Comparison of ENCODE assay signal across 27 cellular contexts in the genomic region with DNA sequence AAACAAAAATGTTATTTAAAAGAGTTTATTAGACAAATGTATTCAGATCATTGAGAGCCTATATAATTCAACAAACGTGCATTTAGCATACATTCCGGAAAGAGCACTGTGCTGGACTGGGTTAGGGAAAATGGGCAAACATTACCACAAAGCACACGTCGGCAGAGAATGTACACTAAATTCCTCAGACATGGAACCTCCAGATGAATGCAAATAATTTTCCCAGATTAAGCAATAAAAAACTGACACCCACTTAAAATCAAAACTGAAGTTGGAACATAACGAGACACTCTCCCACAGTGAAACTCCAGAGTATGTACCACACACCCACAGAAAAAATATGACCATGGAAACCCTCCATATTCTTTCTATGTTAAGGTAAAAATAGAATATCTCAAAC. TPM values are rescaled to one million over a fixed set of nuclear protein-coding genes. Genes with fewer than 3 reads are reported as not detected.
DNase-seq lines count a peak whose midpoint lies in the region; ATAC-seq, FAIRE-seq and TF ChIP-seq lines count a peak whose summit lies in the region.
"Had no signal": no experiment of that assay in that cellular context is flagged by ENCODE, and none has a peak within 500 bp of the region (broad histone marks: within the 10 kb centered on the region; RNA-seq: fewer than 3 reads in every experiment).

No MANE protein-coding gene starts in this region.

- H3K4me3 ChIP-seq in breast epithelium (no peak overlapping the region), bronchial epithelial cell (ENCODE audit: low read depth, low read length) (no peak overlapping the region), upper lobe of left lung (peak overlapping the region in 1 of 4 donors; percentile 11)
- H3K4me3 ChIP-seq: esophagus muscularis mucosa, heart right ventricle, psoas muscle, smooth muscle cell, suprapubic skin had no signal

- DNase-seq in MCF 10A (ENCODE audit: unreplicated experiment) (peak; percentile 43), breast epithelium (ENCODE audit: low spot score in 2 of 2) (no peak), bronchial epithelial cell (ENCODE audit: low read depth) (peak; percentile 11), mesothelial cell of epicardium (ENCODE audit: low spot score in 2 of 2, unreplicated experiment in 2 of 2) (no peak), upper lobe of left lung (no peak), NCI-H526 treated with DMSO at 0.1 percent for 48 hours (lab: John Stamatoyannopoulos, UW) (no peak), DMS 273 treated with DMSO at 0.1 percent for 48 hours (lab: John Stamatoyannopoulos, UW) (no peak)
- DNase-seq: activated B cell treated with CpG ODN at 0.5 μM for 24 hours; activated CD8-positive, alpha-beta T cell treated with anti-CD3 and anti-CD28 coated beads for 36 hours; activated T-cell treated with anti-CD3 and anti-CD28 coated beads, Interleukin-2, amount 50 U/mL, for 24 hours; C1 segment of cervical spinal cord; heart right ventricle; NCI-H1105; NCI-H2081 treated with DMSO at 0.1 percent for 48 hours; NCI-H69; nephron progenitor cell; psoas muscle; SHP77 treated with DMSO at 0.1 percent for 48 hours; stimulated activated CD4-positive, alpha-beta T cell treated with anti-CD3 and anti-CD28 coated beads, Interleukin-4, amount 100 ng/mL, for 4 hours; T-helper 17 cell had no signal

- H3K4me1 Mint-ChIP-seq in MCF 10A (ENCODE audit: insufficient read depth, unreplicated experiment), result peaks cover 18% of the 10 kb centered on the region
- peaks cover 32% of the 10 kb centered on the region for H3K4me1 Mint-ChIP-seq in mesothelial cell of epicardium

- no peak for TF ChIP-seq EP300 in upper lobe of left lung (IDR thresholded peaks at IDR 0.05)

- TF ChIP-seq POLR2A in breast epithelium (IDR thresholded peaks at IDR 0.05) (no peak), upper lobe of left lung (IDR thresholded peaks at IDR 0.05) (no peak)

- H3K27me3 ChIP-seq in breast epithelium (no peaks in the 10 kb centered on the region), bronchial epithelial cell (ENCODE audit: control insufficient read depth, insufficient read depth, low read length) (no peaks in the 10 kb centered on the region), upper lobe of left lung (no peaks in the 10 kb centered on the region)
- H3K27me3 ChIP-seq: esophagus muscularis mucosa, heart right ventricle, suprapubic skin had no signal

- H3K36me3 Mint-ChIP-seq in MCF 10A (ENCODE audit: insufficient read depth, unreplicated experiment), result peaks cover 9% of the 10 kb centered on the region
- peaks cover 3% of the 10 kb centered on the region for H3K36me3 Mint-ChIP-seq in mesothelial cell of epicardium

- CTCF ChIA-PET in MCF 10A (lab: Yijun Ruan, JAX), result no interaction called here

- H3K4me3 Mint-ChIP-seq in MCF 10A (ENCODE audit: unreplicated experiment), result peak overlapping the region; percentile 69
- no peak overlapping the region for H3K4me3 Mint-ChIP-seq in mesothelial cell of epicardium
- H3K4me3 Mint-ChIP-seq: activated B cell treated with CpG ODN at 0.5 μM for 24 hours; activated CD8-positive, alpha-beta T cell treated with anti-CD3 and anti-CD28 coated beads for 36 hours; activated T-cell treated with anti-CD3 and anti-CD28 coated beads, Interleukin-2, amount 50 U/mL, for 24 hours; nephron progenitor cell; T-helper 17 cell had no signal

- no peaks in the 10 kb centered on the region for H3K36me3 ChIP-seq in breast epithelium
- H3K36me3 ChIP-seq in bronchial epithelial cell (ENCODE audit: control insufficient read depth, insufficient read depth, low read length), result peaks cover 1% of the 10 kb centered on the region
- H3K36me3 ChIP-seq in upper lobe of left lung, result peaks cover 0 to 4% (median 0%) of the 10 kb centered on the region in 4 donors
- H3K36me3 ChIP-seq: suprapubic skin had no signal

- peaks cover 0 to 4% of the 10 kb centered on the region in 2 donors for H3K4me1 ChIP-seq in breast epithelium
- H3K4me1 ChIP-seq in upper lobe of left lung, result peaks cover 32 to 70% (median 44%) of the 10 kb centered on the region in 4 donors

- H3K27me3 Mint-ChIP-seq in MCF 10A (ENCODE audit: insufficient read depth, unreplicated experiment) (no peaks in the 10 kb centered on the region), mesothelial cell of epicardium (ENCODE audit: low read depth) (no peaks in the 10 kb centered on the region)
- H3K27me3 Mint-ChIP-seq: activated B cell treated with CpG ODN at 0.5 μM for 24 hours; activated CD8-positive, alpha-beta T cell treated with anti-CD3 and anti-CD28 coated beads for 36 hours; activated T-cell treated with anti-CD3 and anti-CD28 coated beads, Interleukin-2, amount 50 U/mL, for 24 hours; T-helper 17 cell had no signal

- H3K27ac ChIP-seq in breast epithelium (no peak overlapping the region), upper lobe of left lung (no peak overlapping the region)
- H3K27ac ChIP-seq: esophagus muscularis mucosa, heart right ventricle, KMS-11, psoas muscle, suprapubic skin had no signal

- WGBS in upper lobe of left lung, 2 donors, result 55 to 61% methylated on average over 5 of the region's 5 CpGs

- FAIRE-seq in bronchial epithelial cell (lab: Jason Lieb, UNC), result no peak
- FAIRE-seq: A204.1, islet of Langerhans had no signal

- intact Hi-C loops in MCF 10A (cut with micrococcal nuclease), result loop anchor here (10.0 kb wide), 1 partner anchor 83 kb away; no protein-coding TSS in a partner anchor
- intact Hi-C loops in breast epithelium (cut with DNase I; ENCODE audit: low total_unique reads), result no loop called here

- H3K27ac Mint-ChIP-seq in MCF 10A (ENCODE audit: low read depth, unreplicated experiment) (peak overlapping the region; percentile 92), mesothelial cell of epicardium (peak overlapping the region; percentile 67)
- H3K27ac Mint-ChIP-seq: activated B cell treated with CpG ODN at 0.5 μM for 24 hours; activated CD8-positive, alpha-beta T cell treated with anti-CD3 and anti-CD28 coated beads for 36 hours; activated T-cell treated with anti-CD3 and anti-CD28 coated beads, Interleukin-2, amount 50 U/mL, for 24 hours; nephron progenitor cell; T-helper 17 cell had no signal

- no TSS peak for BruUV-seq in MCF 10A (replicated peaks; lab: Mats Ljungman, UMichigan)

- no peak for ATAC-seq in HG03378 (IDR thresholded peaks at IDR 0.05; ENCODE audit: unreplicated experiment)
- ATAC-seq in upper lobe of left lung (ENCODE audit: low FRiP score in 2 of 2), result no peak
- ATAC-seq: activated CD8-positive, alpha-beta T cell treated with anti-CD3 and anti-CD28 coated beads for 36 hours; heart right ventricle; psoas muscle; T-helper 17 cell had no signal

- POLR2A ChIA-PET in MCF 10A (lab: Yijun Ruan, JAX), result interaction anchor here (0.7 to 2.7 kb wide), 6 partner anchors 20 to 1454 kb away, joined by 3 to 10 read pairs (median 3); partner anchors contain the start of genes COPS2, EID1 and GALK2

- no peaks in the 10 kb centered on the region for H3K9me3 ChIP-seq in breast epithelium
- no peaks in the 10 kb centered on the region for H3K9me3 ChIP-seq in upper lobe of left lung
- H3K9me3 ChIP-seq: esophagus muscularis mucosa, heart right ventricle, psoas muscle, suprapubic skin had no signal

- no peaks in the 10 kb centered on the region for H3K9me3 Mint-ChIP-seq in MCF 10A (ENCODE audit: unreplicated experiment)
- H3K9me3 Mint-ChIP-seq in mesothelial cell of epicardium, result peaks cover 3% of the 10 kb centered on the region
- H3K9me3 Mint-ChIP-seq: activated B cell treated with CpG ODN at 0.5 μM for 24 hours; activated CD8-positive, alpha-beta T cell treated with anti-CD3 and anti-CD28 coated beads for 36 hours; activated T-cell treated with anti-CD3 and anti-CD28 coated beads, Interleukin-2, amount 50 U/mL, for 24 hours had no signal

- TF ChIP-seq CTCF in MCF 10A (IDR thresholded peaks at IDR 0.05; ENCODE audit: unreplicated experiment) (no peak), breast epithelium (IDR thresholded peaks at IDR 0.05) (no peak), bronchial epithelial cell (IDR thresholded peaks at IDR 0.05; ENCODE audit: insufficient read depth, low read length, severe bottlenecking) (no peak), mesothelial cell of epicardium (IDR thresholded peaks at IDR 0.05; ENCODE audit: unreplicated experiment) (no peak), upper lobe of left lung (IDR thresholded peaks at IDR 0.05) (no peak)

RNA-seq across cellular contexts. Expression of gene SECISBP2L, which starts 4.8 kb away (rescaled TPM):
- total RNA-seq in MCF 10A (2022), result 19.6 and 32.3 TPM in 2 replicates
- total RNA-seq in breast epithelium, result 10 to 100 TPM; 49.2 to 70.6 (median 62.3) TPM
- total RNA-seq in bronchial epithelial cell, result 9.0 and 13.8 TPM in 2 replicates
- 53.4 to 64.2 TPM (median 58.9 TPM) in 3 replicates for total RNA-seq in mesothelial cell of epicardium
- 100 to 1,000 TPM in 4 of 6 donors, 10 to 100 TPM in 2; 71.4 to 286 (median 155) TPM for total RNA-seq in upper lobe of left lung

Comparison
In these comparisons a context has a peak if more than half of its experiments do, and no peak if none do; other contexts are left out.
1. DNase-seq: peak in MCF 10A (single experiment) and bronchial epithelial cell (single experiment); none in breast epithelium (0 of 2), mesothelial cell of epicardium (0 of 2), upper lobe of left lung (0 of 2), NCI-H526 treated with DMSO at 0.1 percent for 48 hours (single experiment) and DMS 273 treated with DMSO at 0.1 percent for 48 hours (single experiment).